10 cellular contexts compared by ENCODE assay signal in genomic region chr6:153210083-153210482, GRCh38.
A peak's percentile ranks its signal among the peaks of the same experiment; 100 is the strongest.
DNase-seq lines count a peak whose midpoint lies in the region; ATAC-seq, FAIRE-seq and TF ChIP-seq lines count a peak whose summit lies in the region.
"Had no signal": no experiment of that assay in that cellular context is flagged by ENCODE, and none has a peak within 500 bp of the region (broad histone marks: within the 10 kb centered on the region; RNA-seq: fewer than 3 reads in every experiment).

No MANE protein-coding gene starts in this region.

- DNase-seq in GM18507 (ENCODE audit: extremely low spot score, insufficient read length, low read depth): peak; percentile 2
- peak; percentile 63 for DNase-seq in fibroblast of pulmonary artery (ENCODE audit: low read depth)
- no peak for DNase-seq in NCI-H1417 treated with DMSO at 0.1 percent for 48 hours (lab: John Stamatoyannopoulos, UW)
- DNase-seq in stimulated activated CD4-positive, alpha-beta T cell treated with anti-CD3 and anti-CD28 coated beads, Interleukin-4, amount 100 ng/mL, for 24 hours: no peak
- no peak for DNase-seq in effector CD4-positive, alpha-beta T cell
- DNase-seq: PC-3 had no signal

- H3K4me3 ChIP-seq in fibroblast of pulmonary artery (replicated peaks; ENCODE audit: low read depth, low read length): no peak overlapping the region

- ATAC-seq in GM21619 (IDR thresholded peaks at IDR 0.05; ENCODE audit: unreplicated experiment): peak; percentile 95
- ATAC-seq in HG03565 (IDR thresholded peaks at IDR 0.05; ENCODE audit: unreplicated experiment): peak; percentile 83
- no peak for ATAC-seq in esophagus mucosa
- ATAC-seq: left lobe of liver, PC-3 had no signal

- peak; percentile 80 for FAIRE-seq in GM18507 (lab: Jason Lieb, UNC)

- no peak for TF ChIP-seq CTCF in fibroblast of pulmonary artery (IDR thresholded peaks at IDR 0.05; ENCODE audit: low read length, missing control alignments)

Comparison
In these comparisons a context has a peak if more than half of its experiments do, and no peak if none do; other contexts are left out.
1. DNase-seq: peak in GM18507 (single experiment) and fibroblast of pulmonary artery (single experiment); none in NCI-H1417 treated with DMSO at 0.1 percent for 48 hours (single experiment), stimulated activated CD4-positive, alpha-beta T cell treated with anti-CD3 and anti-CD28 coated beads, Interleukin-4, amount 100 ng/mL, for 24 hours (single experiment) and effector CD4-positive, alpha-beta T cell (single experiment).